ENCODE assay signal across 17 cellular contexts in the genomic region with DNA sequence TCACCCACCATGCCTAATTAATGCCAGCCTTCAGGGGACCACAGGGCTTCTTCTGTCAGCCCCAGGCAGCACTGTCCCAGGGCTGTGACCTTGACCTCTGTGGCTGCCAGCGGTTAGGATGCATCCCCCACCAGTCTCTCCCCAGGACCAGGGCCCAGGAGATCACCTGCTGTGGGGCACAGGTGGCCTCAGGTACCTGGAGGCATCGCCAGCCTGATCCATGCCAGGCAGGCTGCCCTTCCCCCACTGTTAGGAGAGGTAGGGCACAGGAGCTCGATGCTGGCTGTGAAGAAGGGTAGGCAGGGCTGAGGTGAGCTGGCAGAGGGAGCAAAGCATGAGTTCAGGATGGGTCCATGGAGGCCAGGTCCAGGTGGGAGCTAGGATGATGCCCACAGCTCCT. TPM values are rescaled to one million over a fixed set of nuclear protein-coding genes. Genes with fewer than 3 reads are reported as not detected.
DNase-seq lines count a peak whose midpoint lies in the region; ATAC-seq and TF ChIP-seq lines count a peak whose summit lies in the region.
"Had no signal": no experiment of that assay in that cellular context is flagged by ENCODE, and none has a peak within 500 bp of the region (broad histone marks: within the 10 kb centered on the region; RNA-seq: fewer than 3 reads in every experiment).

No MANE protein-coding gene starts in this region.

- peaks cover 8% of the 10 kb centered on the region; the same call in 1 of the 2 replicates for H3K79me2 ChIP-seq in OCI-LY1 (ENCODE audit: insufficient read depth, low read length)

- WGBS in neuronal stem cell (ENCODE audit: extremely low coverage in 2 of 2, insufficient read length in 2 of 2, insufficient replicate concordance in 1 of 2), 2 donors, result no CpG with 5 or more reads among the region's 3 CpGs
- 90% methylated on average over 3 of the region's 3 CpGs for WGBS in aorta, 2 donors

- ATAC-seq in aorta (ENCODE audit: low FRiP score), result no peak

- H3K4me3 Mint-ChIP-seq in activated CD4-positive, alpha-beta T cell treated with anti-CD3 and anti-CD28 coated beads, Interleukin-2, amount 10 ng/mL, durations not matched to agents 7 days and 5 days, result no peak overlapping the region
- H3K4me3 Mint-ChIP-seq in dendritic cell treated with granulocyte-macrophage colony-stimulating factor and Interleukin-4, amounts not matched to agents 40 ng/mL and 50 ng/mL, for 4 days, result no peak overlapping the region

- H3K9me3 ChIP-seq in OCI-LY1 (ENCODE audit: low read length) (no peaks in the 10 kb centered on the region), neuronal stem cell (replicated peaks in 1 of 2; ENCODE audit: control insufficient read depth in 2 of 2, insufficient read depth in 1 of 2, low read depth in 1 of 2, low read length in 2 of 2) (peaks cover 0 to under 1% of the 10 kb centered on the region in 2 donors), aorta (ENCODE audit: control insufficient read depth, low read length) (no peaks in the 10 kb centered on the region)
- H3K9me3 ChIP-seq: esophagus muscularis mucosa had no signal

- H3K14ac ChIP-seq in neuronal stem cell (ENCODE audit: low read length), result peak overlapping the region; percentile 33

- H3K9me3 Mint-ChIP-seq in activated CD4-positive, alpha-beta T cell treated with anti-CD3 and anti-CD28 coated beads, Interleukin-2, amount 10 ng/mL, durations not matched to agents 7 days and 5 days, result no peaks in the 10 kb centered on the region
- H3K9me3 Mint-ChIP-seq in dendritic cell treated with granulocyte-macrophage colony-stimulating factor and Interleukin-4, amounts not matched to agents 40 ng/mL and 50 ng/mL, for 4 days, result no peaks in the 10 kb centered on the region

- peaks cover 26% of the 10 kb centered on the region for H3K36me3 Mint-ChIP-seq in activated CD4-positive, alpha-beta T cell treated with anti-CD3 and anti-CD28 coated beads, Interleukin-2, amount 10 ng/mL, durations not matched to agents 7 days and 5 days (ENCODE audit: low read depth)
- H3K36me3 Mint-ChIP-seq in dendritic cell treated with granulocyte-macrophage colony-stimulating factor and Interleukin-4, amounts not matched to agents 40 ng/mL and 50 ng/mL, for 4 days (ENCODE audit: low read depth), result peaks cover 58% of the 10 kb centered on the region

- no peak overlapping the region for H3K4ac ChIP-seq in neuronal stem cell (ENCODE audit: low read length)

- H3K4me1 ChIP-seq in OCI-LY1 (ENCODE audit: insufficient read depth, low read length, severe bottlenecking) (peaks cover 45% of the 10 kb centered on the region), neuronal stem cell (ENCODE audit: control insufficient read depth in 2 of 2, insufficient read depth in 1 of 2, low read depth in 1 of 2, low read length in 2 of 2) (peaks cover 33 to 39% of the 10 kb centered on the region in 2 donors), aorta (ENCODE audit: control insufficient read depth in 1 of 2, insufficient read depth in 2 of 2, low read length in 2 of 2) (no peaks in the 10 kb centered on the region)

- CTCF ChIA-PET in activated CD4-positive, alpha-beta T cell treated with anti-CD3 and anti-CD28 coated beads, Interleukin-2, amount 10 ng/mL, durations not matched to agents 7 days and 5 days (lab: Charles Lee), result interaction anchor here (1.1 to 18.0 kb wide), 4 partner anchors 13 to 65 kb away, joined by 3 to 280 read pairs (median 5); partner anchors contain the start of gene DGKZ

- H4K8ac ChIP-seq in neuronal stem cell (ENCODE audit: low read depth, low read length), result no peak overlapping the region

- H3K27ac ChIP-seq in OCI-LY1 (ENCODE audit: low read depth, low read length, poor library complexity, severe bottlenecking), result peak overlapping the region; percentile 44
- no peak overlapping the region for H3K27ac ChIP-seq in neuronal stem cell (replicated peaks; ENCODE audit: low read length)
- no peak overlapping the region for H3K27ac ChIP-seq in aorta (ENCODE audit: low read depth in 1 of 2, low read length in 2 of 2)

- no peak overlapping the region for H3K9ac ChIP-seq in OCI-LY1 (ENCODE audit: low read length)
- H3K9ac ChIP-seq in neuronal stem cell (ENCODE audit: low read depth, low read length, poor library complexity), result no peak overlapping the region

- H3K79me1 ChIP-seq in neuronal stem cell (ENCODE audit: low read depth, low read length), result peaks cover 16% of the 10 kb centered on the region

- no peak for DNase-seq in activated CD4-positive, alpha-beta T cell treated with anti-CD3 and anti-CD28 coated beads, Interleukin-2, amount 10 ng/mL, durations not matched to agents 7 days and 5 days
- no peak for DNase-seq in activated CD4-positive, alpha-beta T cell treated with anti-CD3 and anti-CD28 coated beads for 4 hours
- DNase-seq in neuronal stem cell (ENCODE audit: low spot score) (no peak), Kasumi-1 (lab: John Stamatoyannopoulos, UW) (no peak), aorta (no peak), NCI-H774 (lab: John Stamatoyannopoulos, UW) (no peak)
- DNase-seq: activated CD8-positive, alpha-beta memory T cell treated with anti-CD3 and anti-CD28 coated beads for 24 hours; NCI-H1930; NCI-H748 treated with DMSO at 0.1 percent for 48 hours; occipital lobe; SHP77; small intestine had no signal

- intact Hi-C loops in dendritic cell treated with granulocyte-macrophage colony-stimulating factor and Interleukin-4, amounts not matched to agents 40 ng/mL and 50 ng/mL, for 4 days (cut with micrococcal nuclease), result no loop called here
- intact Hi-C loops in aorta (cut with DNase I), result no loop called here

- H4K91ac ChIP-seq in neuronal stem cell (ENCODE audit: low read depth, low read length, poor library complexity), result no peak overlapping the region

- no peak overlapping the region for H2BK120ac ChIP-seq in neuronal stem cell (ENCODE audit: low read depth, low read length)

- peaks cover 23% of the 10 kb centered on the region; the same call in 1 of the 2 replicates for H3K36me3 ChIP-seq in OCI-LY1 (ENCODE audit: insufficient read depth, low read length)
- H3K36me3 ChIP-seq in neuronal stem cell (replicated peaks in 1 of 2; ENCODE audit: control insufficient read depth in 2 of 2, insufficient read depth in 2 of 2, low read length in 2 of 2), result peaks cover 2 to 14% of the 10 kb centered on the region in 2 donors
- no peaks in the 10 kb centered on the region for H3K36me3 ChIP-seq in aorta (ENCODE audit: control insufficient read depth in 1 of 2, insufficient read depth in 2 of 2, low read length in 1 of 2)

- no peak overlapping the region for H2BK5ac ChIP-seq in neuronal stem cell (ENCODE audit: low read length)

- H2AK5ac ChIP-seq in neuronal stem cell (ENCODE audit: low read depth, low read length), result peak overlapping the region; percentile 35

- no peak for TF ChIP-seq CTCF in OCI-LY1 (IDR thresholded peaks at IDR 0.05; ENCODE audit: low read length)

- no peaks in the 10 kb centered on the region for H3F3A ChIP-seq in OCI-LY1 (ENCODE audit: insufficient read depth, low read length)

- POLR2A ChIA-PET in activated CD4-positive, alpha-beta T cell treated with anti-CD3 and anti-CD28 coated beads, Interleukin-2, amount 10 ng/mL, durations not matched to agents 7 days and 5 days (lab: Charles Lee), result no interaction called here

- H3K4me3 ChIP-seq in OCI-LY1 (ENCODE audit: low read depth, low read length, poor library complexity, severe bottlenecking) (no peak overlapping the region), neuronal stem cell (ENCODE audit: low read length in 2 of 2) (no peak overlapping the region), aorta (ENCODE audit: low read length in 2 of 2) (no peak overlapping the region)
- H3K4me3 ChIP-seq: esophagus muscularis mucosa, lung had no signal

- no peak overlapping the region for H2BK15ac ChIP-seq in neuronal stem cell (ENCODE audit: low read length)

- H3K18ac ChIP-seq in neuronal stem cell (ENCODE audit: low read length), result no peak overlapping the region

- no peaks in the 10 kb centered on the region for H3K9me2 ChIP-seq in OCI-LY1 (ENCODE audit: low read depth, low read length)

- no peaks in the 10 kb centered on the region for H4K20me1 ChIP-seq in OCI-LY1 (ENCODE audit: insufficient read depth, low read length)

- peak overlapping the region; percentile 74 for H3K27ac Mint-ChIP-seq in activated CD4-positive, alpha-beta T cell treated with anti-CD3 and anti-CD28 coated beads, Interleukin-2, amount 10 ng/mL, durations not matched to agents 7 days and 5 days
- peak overlapping the region; percentile 91 for H3K27ac Mint-ChIP-seq in dendritic cell treated with granulocyte-macrophage colony-stimulating factor and Interleukin-4, amounts not matched to agents 40 ng/mL and 50 ng/mL, for 4 days

- H2AFZ ChIP-seq in OCI-LY1 (ENCODE audit: low read length) (no peak overlapping the region), neuronal stem cell (ENCODE audit: low read length) (no peak overlapping the region)

- H2BK12ac ChIP-seq in neuronal stem cell (ENCODE audit: low read length), result peak overlapping the region; percentile 4

- H3K4me1 Mint-ChIP-seq in activated CD4-positive, alpha-beta T cell treated with anti-CD3 and anti-CD28 coated beads, Interleukin-2, amount 10 ng/mL, durations not matched to agents 7 days and 5 days, result peaks cover 52% of the 10 kb centered on the region
- H3K4me1 Mint-ChIP-seq in dendritic cell treated with granulocyte-macrophage colony-stimulating factor and Interleukin-4, amounts not matched to agents 40 ng/mL and 50 ng/mL, for 4 days (ENCODE audit: low read depth), result peaks cover 74% of the 10 kb centered on the region

- H3K27me3 ChIP-seq in OCI-LY1 (ENCODE audit: insufficient read depth, low read length) (no peaks in the 10 kb centered on the region), neuronal stem cell (ENCODE audit: control insufficient read depth in 3 of 3, insufficient read depth in 3 of 3, low read depth in 1 of 3, low read length in 3 of 3) (no peaks in the 10 kb centered on the region), aorta (ENCODE audit: control insufficient read depth in 1 of 2, insufficient read depth in 2 of 2, low read length in 1 of 2) (no peaks in the 10 kb centered on the region)
- H3K27me3 ChIP-seq: esophagus muscularis mucosa had no signal

- peak overlapping the region; percentile 18 for H3K23ac ChIP-seq in neuronal stem cell (ENCODE audit: low read depth, low read length, poor library complexity)

- H3K4me2 ChIP-seq in OCI-LY1 (ENCODE audit: low read length) (no peak overlapping the region), neuronal stem cell (ENCODE audit: insufficient read depth, low read length, poor library complexity, severe bottlenecking) (no peak overlapping the region)

- H3K27me3 Mint-ChIP-seq in activated CD4-positive, alpha-beta T cell treated with anti-CD3 and anti-CD28 coated beads, Interleukin-2, amount 10 ng/mL, durations not matched to agents 7 days and 5 days, result no peaks in the 10 kb centered on the region
- H3K27me3 Mint-ChIP-seq in dendritic cell treated with granulocyte-macrophage colony-stimulating factor and Interleukin-4, amounts not matched to agents 40 ng/mL and 50 ng/mL, for 4 days, result no peaks in the 10 kb centered on the region

RNA-seq across cellular contexts. Expression of gene MDK, which starts 16.7 kb away (rescaled TPM):
- total RNA-seq in activated CD4-positive, alpha-beta T cell treated with anti-CD3 and anti-CD28 coated beads, Interleukin-2, amount 10 ng/mL, durations not matched to agents 7 days and 5 days, result 10 to 100 TPM in 1 of 2 experiments, 1 to 10 TPM in 1; 8.2 to 10.5 TPM
- polyA plus RNA-seq in neuronal stem cell (2013, experiment 1 of 2), result 1,851 TPM
- 1,853 TPM for polyA plus RNA-seq in neuronal stem cell (2013, experiment 2 of 2)
- 10 to 100 TPM; 11.8 to 23.4 TPM for total RNA-seq in aorta
- polyA plus RNA-seq in aorta, result 10 to 100 TPM; 15.8 to 40.3 TPM

RNA-seq across cellular contexts. Expression of gene DGKZ, which starts 17.5 kb away (rescaled TPM):
- 100 to 1,000 TPM; 178 to 187 TPM for total RNA-seq in activated CD4-positive, alpha-beta T cell treated with anti-CD3 and anti-CD28 coated beads, Interleukin-2, amount 10 ng/mL, durations not matched to agents 7 days and 5 days
- 33.3 TPM for polyA plus RNA-seq in neuronal stem cell (2013, experiment 1 of 2)
- polyA plus RNA-seq in neuronal stem cell (2013, experiment 2 of 2), result 32.3 TPM
- total RNA-seq in aorta, result 10 to 100 TPM; 36.1 to 61.1 TPM
- 10 to 100 TPM; 15.8 to 33.4 TPM for polyA plus RNA-seq in aorta

RNA-seq across cellular contexts. Expression of gene CHRM4, which starts 26.8 kb away (rescaled TPM):
- under 1 TPM; 0.12 to 0.31 TPM for total RNA-seq in activated CD4-positive, alpha-beta T cell treated with anti-CD3 and anti-CD28 coated beads, Interleukin-2, amount 10 ng/mL, durations not matched to agents 7 days and 5 days
- polyA plus RNA-seq in neuronal stem cell (2013, experiment 1 of 2), result 0.10 TPM
- polyA plus RNA-seq in neuronal stem cell (2013, experiment 2 of 2), result 0.15 TPM
- under 1 TPM in 1 of 2 donors, not detected in 1; 0.29 TPM for total RNA-seq in aorta
- 1 to 10 TPM in 1 of 2 donors, under 1 TPM in 1; 0.28 to 1.9 TPM for polyA plus RNA-seq in aorta
- total RNA-seq: A673 had no signal
